22 cellular contexts compared by ENCODE assay signal in the genomic region with DNA sequence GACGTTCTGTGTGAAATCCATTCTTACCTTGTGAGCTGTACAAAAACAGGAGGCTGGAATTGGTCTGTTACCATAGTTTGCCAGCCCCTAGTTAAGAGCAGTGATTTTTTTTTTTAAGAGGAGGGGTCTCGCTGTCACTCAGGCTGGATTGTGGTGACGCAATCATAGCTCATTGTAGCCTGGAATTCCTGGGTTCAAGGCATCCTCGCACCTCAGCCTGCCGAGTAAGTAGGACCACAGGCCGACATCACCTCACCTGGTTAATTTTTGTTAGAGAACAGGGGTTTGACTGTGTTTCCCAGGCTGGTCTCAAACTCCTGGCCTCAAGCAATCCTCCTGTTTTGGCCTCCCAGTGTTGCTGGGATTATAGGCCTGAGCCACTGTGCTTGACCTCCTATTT.
"Had no signal": no experiment of that assay in that cellular context is flagged by ENCODE, and none has a peak within 500 bp of the region (broad histone marks: within the 10 kb centered on the region; RNA-seq: fewer than 3 reads in every experiment).

No MANE protein-coding gene starts in this region.

- FAIRE-seq: frontal cortex had no signal

- H3K27me3 ChIP-seq: colonic mucosa, neutrophil, ovary, upper lobe of right lung had no signal

- DNase-seq: activated CD4-positive, alpha-beta T cell treated with anti-CD3 and anti-CD28 coated beads for 4 hours; activated CD4-positive, alpha-beta T cell treated with anti-CD3 and anti-CD28 coated beads, Interleukin-2, amount 50 U/mL, for 48 hours; activated CD4-positive, CD25-positive, alpha-beta regulatory T cell; activated gamma-delta T cell treated with Interleukin-2 at 50 U/mL for 16 hours; colonic mucosa; hippocampal formation; islet precursor cell; left cardiac atrium; ovary; stimulated activated CD4-positive, alpha-beta T cell treated with anti-CD3 and anti-CD28 coated beads, Interleukin-4, amount 100 ng/mL, for 24 hours; stimulated activated naive CD4-positive, alpha-beta T cell treated with Interleukin-2 at 50 U/mL for 16 hours; upper lobe of right lung had no signal

- H3K4me3 Mint-ChIP-seq: natural killer cell treated with Interleukin-12 subunit alpha and Interleukin-12 subunit beta and Interleukin-15 and Interleukin-18, amount 100 ng/mL, for 72 hours; T-helper 1 cell treated with Interleukin-12 subunit alpha and Interleukin-12 subunit beta and Interleukin-4 antibody, amounts not matched to agents 30 μg/mL and 1 μg/mL, for 36 hours had no signal

- H3K4me1 ChIP-seq: prostate gland had no signal

- H3K9me3 ChIP-seq: breast epithelium, colonic mucosa, esophagus muscularis mucosa, neutrophil, ovary, prostate gland, thoracic aorta, upper lobe of right lung had no signal

- H3K4me3 ChIP-seq: breast epithelium, colonic mucosa, esophagus muscularis mucosa, ovary, prostate gland, thoracic aorta, upper lobe of right lung had no signal

- H3K36me3 Mint-ChIP-seq: natural killer cell treated with Interleukin-12 subunit alpha and Interleukin-12 subunit beta and Interleukin-15 and Interleukin-18, amount 100 ng/mL, for 72 hours had no signal

- H3K9me3 Mint-ChIP-seq: activated naive CD4-positive, alpha-beta T cell treated with anti-CD3 and anti-CD28 coated beads, Interleukin-2, amount 50 U/mL, for 24 hours; memory B cell; natural killer cell treated with Interleukin-12 subunit alpha and Interleukin-12 subunit beta and Interleukin-15 and Interleukin-18, amount 100 ng/mL, for 72 hours; T-helper 1 cell treated with Interleukin-12 subunit alpha and Interleukin-12 subunit beta and Interleukin-4 antibody, amounts not matched to agents 30 μg/mL and 1 μg/mL, for 36 hours had no signal

- H3K27ac Mint-ChIP-seq: memory B cell; natural killer cell treated with Interleukin-12 subunit alpha and Interleukin-12 subunit beta and Interleukin-15 and Interleukin-18, amount 100 ng/mL, for 72 hours; T-helper 1 cell treated with Interleukin-12 subunit alpha and Interleukin-12 subunit beta and Interleukin-4 antibody, amounts not matched to agents 30 μg/mL and 1 μg/mL, for 36 hours had no signal

- ATAC-seq: left cardiac atrium; natural killer cell treated with Interleukin-12 subunit alpha and Interleukin-12 subunit beta and Interleukin-15 and Interleukin-18, amount 100 ng/mL, for 72 hours; upper lobe of right lung had no signal

- H3K27me3 Mint-ChIP-seq: activated naive CD4-positive, alpha-beta T cell treated with anti-CD3 and anti-CD28 coated beads, Interleukin-2, amount 50 U/mL, for 24 hours; memory B cell; natural killer cell treated with Interleukin-12 subunit alpha and Interleukin-12 subunit beta and Interleukin-15 and Interleukin-18, amount 100 ng/mL, for 72 hours had no signal

- H3K36me3 ChIP-seq: breast epithelium, colonic mucosa, esophagus muscularis mucosa, neutrophil, ovary, prostate gland, thoracic aorta, upper lobe of right lung had no signal

- H3K27ac ChIP-seq: breast epithelium, colonic mucosa, esophagus muscularis mucosa, neutrophil, ovary, prostate gland, thoracic aorta, upper lobe of right lung had no signal
